Comparison of ENCODE assay signal across 10 cellular contexts in genomic region chr2:239266436-239266770, GRCh38.
DNase-seq lines count a peak whose midpoint lies in the region; ATAC-seq and TF ChIP-seq lines count a peak whose summit lies in the region.
"Had no signal": no experiment of that assay in that cellular context is flagged by ENCODE, and none has a peak within 500 bp of the region (broad histone marks: within the 10 kb centered on the region; RNA-seq: fewer than 3 reads in every experiment).

No MANE protein-coding gene starts in this region.

- peak overlapping the region; percentile 11 to 48 for H3K9ac ChIP-seq in mucosa of rectum (ENCODE audit: low read depth in 1 of 2, low read length in 2 of 2)

- 97% methylated on average over 4 of the region's 4 CpGs for WGBS in suprapubic skin

- TF ChIP-seq CTCF in suprapubic skin (IDR thresholded peaks at IDR 0.05), result no peak

- no peak for DNase-seq in activated T-cell treated with anti-CD3 and anti-CD28 coated beads, Interleukin-2, amount 50 U/mL, for 4 hours
- DNase-seq in activated T-cell treated with anti-CD3 and anti-CD28 coated beads for 4 hours (no peak), suprapubic skin (ENCODE audit: low spot score in 2 of 2) (peak in 1 of 2 donors; percentile 64), NCI-H146 treated with DMSO at 0.1 percent for 48 hours (lab: John Stamatoyannopoulos, UW; ENCODE audit: unreplicated experiment) (no peak), HT-29 (ENCODE audit: low spot score) (no peak)
- DNase-seq in activated T-helper 2 cell treated with anti-CD3 and anti-CD28 coated beads, Interferon-gamma antibody, Interleukin-2, Interleukin-4, amounts not matched to agents 10 μg/mL and 5 μg/mL and 100 μg/mL, durations not matched to agents 14 hours and 24 hours and 36 hours (ENCODE audit: low spot score), result no peak
- DNase-seq: activated CD4-positive, CD25-positive, alpha-beta regulatory T cell treated with anti-CD3 and anti-CD28 coated beads, Interleukin-2, amount 50 U/mL, for 72 hours; NCI-H2107 had no signal

- H3K4me3 ChIP-seq in mucosa of rectum (ENCODE audit: low read length in 2 of 2) (peak overlapping the region in 1 of 2 donors; percentile 70), suprapubic skin (peak overlapping the region; percentile 32)

- no peaks in the 10 kb centered on the region for H3K27me3 ChIP-seq in mucosa of rectum (ENCODE audit: control insufficient read depth in 2 of 2, insufficient read depth in 2 of 2, low read length in 2 of 2)
- H3K27me3 ChIP-seq in suprapubic skin, result no peaks in the 10 kb centered on the region

- peaks cover 57 to 60% of the 10 kb centered on the region in 2 donors for H3K4me1 ChIP-seq in mucosa of rectum (ENCODE audit: control insufficient read depth in 2 of 2, insufficient read depth in 2 of 2, low read length in 2 of 2)
- H3K4me1 ChIP-seq in suprapubic skin, result peaks cover 63% of the 10 kb centered on the region

- no peak for TF ChIP-seq POLR2A in suprapubic skin (IDR thresholded peaks at IDR 0.05)

- no peaks in the 10 kb centered on the region for H3K9me3 Mint-ChIP-seq in activated T-cell treated with anti-CD3 and anti-CD28 coated beads, Interleukin-2, amount 50 U/mL, for 4 hours
- no peaks in the 10 kb centered on the region for H3K9me3 Mint-ChIP-seq in activated T-helper 2 cell treated with anti-CD3 and anti-CD28 coated beads, Interferon-gamma antibody, Interleukin-2, Interleukin-4, amounts not matched to agents 10 μg/mL and 5 μg/mL and 100 μg/mL, durations not matched to agents 14 hours and 24 hours and 36 hours

- H3K4me3 Mint-ChIP-seq in activated T-cell treated with anti-CD3 and anti-CD28 coated beads, Interleukin-2, amount 50 U/mL, for 4 hours, result peak overlapping the region; percentile 85
- H3K4me3 Mint-ChIP-seq in activated T-helper 2 cell treated with anti-CD3 and anti-CD28 coated beads, Interferon-gamma antibody, Interleukin-2, Interleukin-4, amounts not matched to agents 10 μg/mL and 5 μg/mL and 100 μg/mL, durations not matched to agents 14 hours and 24 hours and 36 hours (ENCODE audit: low read depth), result peak overlapping the region; percentile 82

- H3K4me1 Mint-ChIP-seq in activated T-cell treated with anti-CD3 and anti-CD28 coated beads, Interleukin-2, amount 50 U/mL, for 4 hours (ENCODE audit: low read depth), result peaks cover 84% of the 10 kb centered on the region
- H3K4me1 Mint-ChIP-seq in activated T-helper 2 cell treated with anti-CD3 and anti-CD28 coated beads, Interferon-gamma antibody, Interleukin-2, Interleukin-4, amounts not matched to agents 10 μg/mL and 5 μg/mL and 100 μg/mL, durations not matched to agents 14 hours and 24 hours and 36 hours (ENCODE audit: low read depth), result peaks cover 68% of the 10 kb centered on the region

- H3K36me3 Mint-ChIP-seq in activated T-cell treated with anti-CD3 and anti-CD28 coated beads, Interleukin-2, amount 50 U/mL, for 4 hours (ENCODE audit: insufficient read depth), result peaks cover 2% of the 10 kb centered on the region
- peaks cover 23% of the 10 kb centered on the region for H3K36me3 Mint-ChIP-seq in activated T-helper 2 cell treated with anti-CD3 and anti-CD28 coated beads, Interferon-gamma antibody, Interleukin-2, Interleukin-4, amounts not matched to agents 10 μg/mL and 5 μg/mL and 100 μg/mL, durations not matched to agents 14 hours and 24 hours and 36 hours (ENCODE audit: low read depth)

- H3K27ac Mint-ChIP-seq in activated T-helper 2 cell treated with anti-CD3 and anti-CD28 coated beads, Interferon-gamma antibody, Interleukin-2, Interleukin-4, amounts not matched to agents 10 μg/mL and 5 μg/mL and 100 μg/mL, durations not matched to agents 14 hours and 24 hours and 36 hours, result peak overlapping the region; percentile 60

- H3K9me3 ChIP-seq in mucosa of rectum (ENCODE audit: control insufficient read depth in 2 of 2, low read length in 2 of 2) (no peaks in the 10 kb centered on the region), suprapubic skin (no peaks in the 10 kb centered on the region)

- H3K27me3 Mint-ChIP-seq in activated T-cell treated with anti-CD3 and anti-CD28 coated beads, Interleukin-2, amount 50 U/mL, for 4 hours (ENCODE audit: low read depth), result no peaks in the 10 kb centered on the region
- H3K27me3 Mint-ChIP-seq in activated T-helper 2 cell treated with anti-CD3 and anti-CD28 coated beads, Interferon-gamma antibody, Interleukin-2, Interleukin-4, amounts not matched to agents 10 μg/mL and 5 μg/mL and 100 μg/mL, durations not matched to agents 14 hours and 24 hours and 36 hours (ENCODE audit: low read depth), result peaks cover 3% of the 10 kb centered on the region

- peak overlapping the region; percentile 87 to 89 for H3K27ac ChIP-seq in mucosa of rectum (ENCODE audit: low read depth in 2 of 2, low read length in 2 of 2)
- peak overlapping the region; percentile 83 for H3K27ac ChIP-seq in suprapubic skin

- H3K36me3 ChIP-seq in mucosa of rectum (ENCODE audit: control insufficient read depth in 2 of 2, insufficient read depth in 2 of 2, low read length in 2 of 2) (no peaks in the 10 kb centered on the region), suprapubic skin (no peaks in the 10 kb centered on the region)

- no peak for TF ChIP-seq EP300 in suprapubic skin (IDR thresholded peaks at IDR 0.05)

- intact Hi-C loops in activated T-helper 2 cell treated with anti-CD3 and anti-CD28 coated beads, Interferon-gamma antibody, Interleukin-2, Interleukin-4, amounts not matched to agents 10 μg/mL and 5 μg/mL and 100 μg/mL, durations not matched to agents 14 hours and 24 hours and 36 hours (cut with micrococcal nuclease), result loop anchor here (2.0 to 10.0 kb wide), 5 partner anchors 60 to 281 kb away; partner anchors contain the start of gene HDAC4

- no peak for ATAC-seq in activated T-cell treated with anti-CD3 and anti-CD28 coated beads, Interleukin-2, amount 50 U/mL, for 4 hours
- no peak for ATAC-seq in HG03571 (IDR thresholded peaks at IDR 0.05; ENCODE audit: unreplicated experiment)
